18 cellular contexts compared by ENCODE assay signal in the genomic region with DNA sequence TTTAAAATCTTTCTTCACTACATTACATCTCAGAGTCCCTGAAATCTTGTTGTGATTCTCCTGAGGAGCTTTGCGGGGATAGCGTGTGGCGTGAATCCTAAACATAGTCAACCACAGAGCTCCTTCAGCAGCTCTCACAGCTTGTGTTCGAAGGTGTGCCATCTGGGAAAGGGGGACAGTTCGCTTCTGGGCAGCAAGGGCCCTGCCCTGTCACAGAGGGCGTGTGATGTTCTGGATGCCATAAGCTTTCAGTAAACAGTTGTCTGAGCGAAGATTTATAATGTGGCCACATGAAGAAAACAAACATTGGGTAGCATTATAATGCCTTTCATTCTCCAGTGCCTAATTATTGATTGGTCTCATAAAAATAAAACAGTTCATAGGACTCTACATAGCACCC.
"Had no signal": no experiment of that assay in that cellular context is flagged by ENCODE, and none has a peak within 500 bp of the region (broad histone marks: within the 10 kb centered on the region; RNA-seq: fewer than 3 reads in every experiment).

No MANE protein-coding gene starts in this region.

- H3K27ac ChIP-seq: gastroesophageal sphincter, heart right ventricle, neural progenitor cell, psoas muscle, testis, upper lobe of right lung, WERI-Rb-1 had no signal

- H3K27me3 ChIP-seq: gastroesophageal sphincter, heart right ventricle, neural progenitor cell, testis, upper lobe of right lung had no signal

- H3K4me3 Mint-ChIP-seq: activated naive CD4-positive, alpha-beta T cell treated with anti-CD3 and anti-CD28 coated beads, Interleukin-2, amount 50 U/mL, for 24 hours; naive thymus-derived CD4-positive, alpha-beta T cell; neural progenitor cell had no signal

- H3K4me3 ChIP-seq: gastroesophageal sphincter, heart right ventricle, neural progenitor cell, psoas muscle, skin epidermis, testis, upper lobe of right lung had no signal

- H3K27ac Mint-ChIP-seq: activated naive CD4-positive, alpha-beta T cell treated with anti-CD3 and anti-CD28 coated beads, Interleukin-2, amount 50 U/mL, for 24 hours; naive thymus-derived CD4-positive, alpha-beta T cell; neural progenitor cell had no signal

- H3K4me1 ChIP-seq: gastroesophageal sphincter, heart right ventricle, neural progenitor cell, psoas muscle, testis, upper lobe of right lung had no signal

- H3K27me3 Mint-ChIP-seq: activated naive CD4-positive, alpha-beta T cell treated with anti-CD3 and anti-CD28 coated beads, Interleukin-2, amount 50 U/mL, for 24 hours; naive thymus-derived CD4-positive, alpha-beta T cell had no signal

- H3K9ac ChIP-seq: neural progenitor cell had no signal

- H3K9me3 ChIP-seq: gastroesophageal sphincter, heart right ventricle, psoas muscle, testis, upper lobe of right lung had no signal

- ATAC-seq: esophagus mucosa; gastroesophageal sphincter; heart right ventricle; naive thymus-derived CD4-positive, alpha-beta T cell; psoas muscle; right cardiac atrium; upper lobe of right lung had no signal

- H3K9me3 Mint-ChIP-seq: activated naive CD4-positive, alpha-beta T cell treated with anti-CD3 and anti-CD28 coated beads, Interleukin-2, amount 50 U/mL, for 24 hours; naive thymus-derived CD4-positive, alpha-beta T cell; neural progenitor cell had no signal

- H3K4me1 Mint-ChIP-seq: activated naive CD4-positive, alpha-beta T cell treated with anti-CD3 and anti-CD28 coated beads, Interleukin-2, amount 50 U/mL, for 24 hours; naive thymus-derived CD4-positive, alpha-beta T cell; neural progenitor cell had no signal

- DNase-seq: activated CD4-positive, alpha-beta T cell treated with anti-CD3 and anti-CD28 coated beads, Interleukin-2, amount 50 U/mL, for 4 hours; activated gamma-delta T cell; cerebellar nuclear complex; effector CD8-positive, alpha-beta T cell; heart right ventricle; midbrain; naive thymus-derived CD4-positive, alpha-beta T cell; psoas muscle; right cardiac atrium; stimulated activated CD4-positive, alpha-beta T cell treated with anti-CD3 and anti-CD28 coated beads, Interleukin-4, amount 100 ng/mL, for 1 hour; testis; upper lobe of right lung; WERI-Rb-1 had no signal
